In the genomic region with DNA sequence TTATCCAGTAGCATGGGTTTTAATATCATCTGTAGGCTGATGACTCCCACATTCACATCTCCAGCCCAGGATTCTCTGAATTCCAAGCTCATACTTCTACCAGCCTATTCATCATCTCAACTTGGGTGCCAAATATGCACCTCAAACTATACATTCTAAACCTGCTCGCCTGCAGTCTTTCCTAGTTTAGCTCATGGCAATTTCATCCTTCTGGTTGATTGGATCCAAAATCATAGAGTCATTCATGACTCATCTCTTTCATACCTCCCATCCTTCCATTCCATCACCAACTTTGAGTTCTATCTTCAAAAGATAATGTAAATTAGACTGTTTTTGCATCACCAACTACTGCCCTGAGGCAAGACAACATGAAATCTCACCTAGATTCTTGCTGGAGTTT, we compare ENCODE assay signal across 1 cellular context.
TF ChIP-seq lines count a peak whose summit lies in the region.

No MANE protein-coding gene starts in this region.

TF ChIP-seq in K562, 482 proteins besides CTCF, POLR2A, EP300 and RAD21 (continued from another document):
- TF ChIP-seq, protein P1, sequence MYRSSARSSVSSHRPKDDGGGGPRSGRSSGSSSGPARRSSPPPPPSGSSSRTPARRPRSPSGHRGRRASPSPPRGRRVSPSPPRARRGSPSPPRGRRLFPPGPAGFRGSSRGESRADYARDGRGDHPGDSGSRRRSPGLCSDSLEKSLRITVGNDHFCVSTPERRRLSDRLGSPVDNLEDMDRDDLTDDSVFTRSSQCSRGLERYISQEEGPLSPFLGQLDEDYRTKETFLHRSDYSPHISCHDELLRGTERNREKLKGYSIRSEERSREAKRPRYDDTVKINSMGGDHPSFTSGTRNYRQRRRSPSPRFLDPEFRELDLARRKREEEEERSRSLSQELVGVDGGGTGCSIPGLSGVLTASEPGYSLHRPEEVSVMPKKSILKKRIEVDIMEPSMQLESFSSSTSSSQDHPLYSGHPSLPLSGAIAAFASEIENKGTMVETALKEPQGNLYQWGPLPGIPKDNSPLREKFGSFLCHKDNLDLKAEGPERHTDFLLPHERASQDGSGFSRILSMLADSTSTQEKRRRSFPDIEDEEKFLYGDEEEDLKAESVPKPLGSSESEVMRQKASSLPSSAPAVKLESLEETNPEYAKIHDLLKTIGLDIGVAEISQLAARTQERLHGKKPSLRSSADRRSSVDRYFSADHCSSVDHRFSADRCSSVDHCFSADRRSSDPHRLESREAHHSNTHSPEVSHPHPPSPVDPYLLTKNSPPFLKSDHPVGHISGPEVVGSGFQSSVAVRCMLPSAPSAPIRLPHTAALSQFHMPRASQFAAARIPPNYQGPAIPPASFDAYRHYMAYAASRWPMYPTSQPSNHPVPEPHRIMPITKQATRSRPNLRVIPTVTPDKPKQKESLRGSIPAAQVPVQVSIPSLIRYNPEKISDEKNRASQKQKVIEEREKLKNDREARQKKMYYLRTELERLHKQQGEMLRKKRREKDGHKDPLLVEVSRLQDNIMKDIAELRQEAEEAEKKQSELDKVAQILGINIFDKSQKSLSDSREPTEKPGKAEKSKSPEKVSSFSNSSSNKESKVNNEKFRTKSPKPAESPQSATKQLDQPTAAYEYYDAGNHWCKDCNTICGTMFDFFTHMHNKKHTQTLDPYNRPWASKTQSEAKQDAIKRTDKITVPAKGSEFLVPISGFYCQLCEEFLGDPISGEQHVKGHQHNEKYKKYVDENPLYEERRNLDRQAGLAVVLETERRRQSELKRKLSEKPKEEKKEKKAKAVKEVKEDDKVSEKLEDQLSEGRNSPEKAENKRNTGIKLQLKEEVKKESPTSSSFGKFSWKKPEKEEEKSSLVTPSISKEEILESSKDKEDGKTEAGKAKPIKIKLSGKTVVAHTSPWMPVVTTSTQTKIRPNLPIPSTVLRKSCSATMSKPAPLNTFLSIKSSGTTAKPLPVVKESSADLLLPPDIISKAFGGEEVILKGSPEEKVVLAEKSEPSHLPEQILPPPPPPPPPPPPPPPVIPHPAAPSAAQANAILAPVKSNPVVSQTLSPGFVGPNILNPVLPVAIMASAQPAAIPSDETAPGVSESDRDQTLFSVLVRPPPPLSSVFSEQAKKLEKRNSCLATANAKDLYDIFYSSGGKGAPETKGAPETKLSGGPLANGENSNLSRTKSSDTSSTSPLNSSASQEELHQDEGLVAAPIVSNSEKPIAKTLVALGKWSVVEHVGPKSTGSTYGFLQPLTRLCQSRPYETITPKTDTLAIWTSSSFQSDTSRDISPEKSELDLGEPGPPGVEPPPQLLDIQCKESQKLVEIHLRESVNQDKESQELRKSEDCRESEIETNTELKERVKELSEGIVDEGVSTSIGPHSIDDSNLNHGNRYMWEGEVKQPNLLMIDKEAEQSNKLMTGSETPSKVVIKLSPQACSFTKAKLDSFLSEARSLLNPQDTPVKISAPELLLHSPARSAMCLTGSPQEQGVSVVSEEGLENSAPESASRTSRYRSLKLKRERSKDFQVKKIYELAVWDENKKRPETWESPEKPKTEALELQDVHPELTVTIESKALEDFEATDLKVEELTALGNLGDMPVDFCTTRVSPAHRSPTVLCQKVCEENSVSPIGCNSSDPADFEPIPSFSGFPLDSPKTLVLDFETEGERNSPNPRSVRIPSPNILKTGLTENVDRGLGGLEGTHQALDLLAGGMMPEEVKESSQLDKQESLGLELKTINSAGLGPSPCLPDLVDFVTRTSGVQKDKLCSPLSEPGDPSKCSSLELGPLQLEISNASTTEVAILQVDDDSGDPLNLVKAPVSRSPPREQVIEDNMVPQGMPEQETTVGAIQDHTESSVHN (IDR thresholded peaks at IDR 0.05; ENCODE audit: borderline replicate concordance in 1 of 2, low read depth in 1 of 2), result peak in 1 of 2 experiments; percentile 37; a peak in 1 of 4 replicates
- TF ChIP-seq TEAD4 (IDR thresholded peaks at IDR 0.05; ENCODE audit: low read length), result no peak
- no peak for TF ChIP-seq TEAD4 (CRISPR knock-in tag; IDR thresholded peaks at IDR 0.05; ENCODE audit: borderline replicate concordance)
- TF ChIP-seq SRF (CRISPR knock-in tag; IDR thresholded peaks at IDR 0.05), result no peak
- TF ChIP-seq, protein P2, sequence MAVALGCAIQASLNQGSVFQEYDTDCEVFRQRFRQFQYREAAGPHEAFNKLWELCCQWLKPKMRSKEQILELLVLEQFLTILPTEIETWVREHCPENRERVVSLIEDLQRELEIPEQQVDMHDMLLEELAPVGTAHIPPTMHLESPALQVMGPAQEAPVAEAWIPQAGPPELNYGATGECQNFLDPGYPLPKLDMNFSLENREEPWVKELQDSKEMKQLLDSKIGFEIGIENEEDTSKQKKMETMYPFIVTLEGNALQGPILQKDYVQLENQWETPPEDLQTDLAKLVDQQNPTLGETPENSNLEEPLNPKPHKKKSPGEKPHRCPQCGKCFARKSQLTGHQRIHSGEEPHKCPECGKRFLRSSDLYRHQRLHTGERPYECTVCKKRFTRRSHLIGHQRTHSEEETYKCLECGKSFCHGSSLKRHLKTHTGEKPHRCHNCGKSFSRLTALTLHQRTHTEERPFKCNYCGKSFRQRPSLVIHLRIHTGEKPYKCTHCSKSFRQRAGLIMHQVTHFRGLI (CRISPR knock-in tag; IDR thresholded peaks at IDR 0.05), result no peak
- TF ChIP-seq, protein P3, sequence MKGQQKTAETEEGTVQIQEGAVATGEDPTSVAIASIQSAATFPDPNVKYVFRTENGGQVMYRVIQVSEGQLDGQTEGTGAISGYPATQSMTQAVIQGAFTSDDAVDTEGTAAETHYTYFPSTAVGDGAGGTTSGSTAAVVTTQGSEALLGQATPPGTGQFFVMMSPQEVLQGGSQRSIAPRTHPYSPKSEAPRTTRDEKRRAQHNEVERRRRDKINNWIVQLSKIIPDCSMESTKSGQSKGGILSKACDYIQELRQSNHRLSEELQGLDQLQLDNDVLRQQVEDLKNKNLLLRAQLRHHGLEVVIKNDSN (CRISPR knock-in tag; IDR thresholded peaks at IDR 0.05), result no peak
- TF ChIP-seq PML (IDR thresholded peaks at IDR 0.05; ENCODE audit: low read length), result no peak
- TF ChIP-seq ZNF316 (IDR thresholded peaks at IDR 0.05), result peak; percentile 70
- TF ChIP-seq, protein P4, sequence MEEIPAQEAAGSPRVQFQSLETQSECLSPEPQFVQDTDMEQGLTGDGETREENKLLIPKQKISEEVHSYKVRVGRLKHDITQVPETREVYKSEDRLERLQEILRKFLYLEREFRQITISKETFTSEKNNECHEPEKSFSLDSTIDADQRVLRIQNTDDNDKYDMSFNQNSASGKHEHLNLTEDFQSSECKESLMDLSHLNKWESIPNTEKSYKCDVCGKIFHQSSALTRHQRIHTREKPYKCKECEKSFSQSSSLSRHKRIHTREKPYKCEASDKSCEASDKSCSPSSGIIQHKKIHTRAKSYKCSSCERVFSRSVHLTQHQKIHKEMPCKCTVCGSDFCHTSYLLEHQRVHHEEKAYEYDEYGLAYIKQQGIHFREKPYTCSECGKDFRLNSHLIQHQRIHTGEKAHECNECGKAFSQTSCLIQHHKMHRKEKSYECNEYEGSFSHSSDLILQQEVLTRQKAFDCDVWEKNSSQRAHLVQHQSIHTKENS (CRISPR knock-in tag; IDR thresholded peaks at IDR 0.05), result no peak
- no peak for TF ChIP-seq MYNN (IDR thresholded peaks at IDR 0.05)
- TF ChIP-seq MYNN (CRISPR knock-in tag; IDR thresholded peaks at IDR 0.05), result no peak
- no peak for TF ChIP-seq KDM1A (IDR thresholded peaks at IDR 0.05)
- no peak for TF ChIP-seq MAFK (IDR thresholded peaks at IDR 0.05; ENCODE audit: low read length)
- no peak for TF ChIP-seq HDAC2 (IDR thresholded peaks at IDR 0.05)
- no peak for TF ChIP-seq SIRT6 (IDR thresholded peaks at IDR 0.05; ENCODE audit: low read depth, low read length)
- TF ChIP-seq TRIM28 (IDR thresholded peaks at IDR 0.05), result no peak
- TF ChIP-seq PHF8 (IDR thresholded peaks at IDR 0.05; ENCODE audit: borderline replicate concordance, low read length), result no peak
- 0 out of 2 replicates have a peak, but pooled peaks have one; percentile 17 for TF ChIP-seq LCOR (CRISPR knock-in tag; IDR thresholded peaks at IDR 0.05)
- TF ChIP-seq ARID1B (IDR thresholded peaks at IDR 0.05), result 0 out of 2 replicates have a peak, but pooled peaks have one; percentile 32
- no peak for TF ChIP-seq SMAD4 (CRISPR knock-in tag; conservative IDR thresholded peaks at IDR 0.05)
